Comparison of ENCODE assay signal across 11 cellular contexts in genomic region chr4:77154761-77155499, GRCh38. TPM values are rescaled to one million over a fixed set of nuclear protein-coding genes. Genes with fewer than 3 reads are reported as not detected.
A peak's percentile ranks its signal among the peaks of the same experiment; 100 is the strongest.
DNase-seq lines count a peak whose midpoint lies in the region; ATAC-seq and TF ChIP-seq lines count a peak whose summit lies in the region.
"Had no signal": no experiment of that assay in that cellular context is flagged by ENCODE, and none has a peak within 500 bp of the region (broad histone marks: within the 10 kb centered on the region; RNA-seq: fewer than 3 reads in every experiment).

No MANE protein-coding gene starts in this region.

- 43% methylated on average over 4 of the region's 4 CpGs for WGBS in hepatocyte (ENCODE audit: low lambda C conversion rate, missing lambda C conversion rate)

- TF ChIP-seq CTCF in PC-9 (conservative IDR thresholded peaks at IDR 0.05) (no peak), hepatocyte (IDR thresholded peaks at IDR 0.05; ENCODE audit: poor library complexity) (no peak)

- H2AFZ ChIP-seq in PC-9 (no peak overlapping the region), hepatocyte (peak overlapping the region; percentile 42)

- peaks cover 52% of the 10 kb centered on the region for H3K4me1 Mint-ChIP-seq in T-helper 2 cell treated with Interferon-gamma antibody and Interleukin-4, amounts not matched to agents 5 μg/mL and 100 μg/mL, for 36 hours (ENCODE audit: low read depth)
- peaks cover 33% of the 10 kb centered on the region for H3K4me1 Mint-ChIP-seq in stimulated activated naive CD8-positive, alpha-beta T cell treated with anti-CD3 and anti-CD28 coated beads, Interleukin-15, amount 100 ng/mL, for 72 hours

- ATAC-seq in stimulated activated naive CD8-positive, alpha-beta T cell treated with anti-CD3 and anti-CD28 coated beads, Interleukin-15, amount 100 ng/mL, for 72 hours = no peak
- no peak for ATAC-seq in GM18873 (IDR thresholded peaks at IDR 0.05; ENCODE audit: low FRiP score, unreplicated experiment)

- H3K9me3 ChIP-seq in PC-9 (ENCODE audit: insufficient read depth, low read depth) (no peaks in the 10 kb centered on the region), hepatocyte (ENCODE audit: low read depth) (no peaks in the 10 kb centered on the region)
- H3K9me3 ChIP-seq: suprapubic skin had no signal

- H3K9me3 Mint-ChIP-seq in T-helper 2 cell treated with Interferon-gamma antibody and Interleukin-4, amounts not matched to agents 5 μg/mL and 100 μg/mL, for 36 hours = no peaks in the 10 kb centered on the region
- no peaks in the 10 kb centered on the region for H3K9me3 Mint-ChIP-seq in stimulated activated naive CD8-positive, alpha-beta T cell treated with anti-CD3 and anti-CD28 coated beads, Interleukin-15, amount 100 ng/mL, for 72 hours

- intact Hi-C loops in PC-9 (cut with micrococcal nuclease; ENCODE audit: unreplicated experiment) = loop anchor here (5.0 kb wide), 1 partner anchor 203 kb away; no protein-coding TSS in a partner anchor

- H3K79me2 ChIP-seq in PC-9 (ENCODE audit: low read depth) (peaks cover 22% of the 10 kb centered on the region), hepatocyte (peaks cover 28% of the 10 kb centered on the region)

- no peaks in the 10 kb centered on the region for H3K27me3 ChIP-seq in PC-9 (ENCODE audit: insufficient read depth, low read depth)
- H3K27me3 ChIP-seq in hepatocyte = no peaks in the 10 kb centered on the region
- H3K27me3 ChIP-seq: suprapubic skin had no signal

- no peaks in the 10 kb centered on the region; the same call in 1 of the 2 replicates for H3K36me3 ChIP-seq in PC-9 (ENCODE audit: low read depth)
- H3K36me3 ChIP-seq in hepatocyte (replicated peaks; ENCODE audit: insufficient read depth, low read depth) = no peaks in the 10 kb centered on the region
- H3K36me3 ChIP-seq: suprapubic skin had no signal

- no peak for DNase-seq in T-helper 2 cell treated with Interferon-gamma antibody and Interleukin-4, amounts not matched to agents 5 μg/mL and 100 μg/mL, for 36 hours (ENCODE audit: low spot score)
- DNase-seq in T-helper 2 cell (no peak), PC-9 (no peak), hepatocyte (ENCODE audit: low spot score) (no peak), NCI-H2107 treated with DMSO at 0.1 percent for 48 hours (lab: John Stamatoyannopoulos, UW; ENCODE audit: unreplicated experiment) (no peak), SW480 (ENCODE audit: low spot score) (no peak)
- no peak for DNase-seq in stimulated activated naive CD8-positive, alpha-beta T cell treated with anti-CD3 and anti-CD28 coated beads, Interleukin-15, amount 100 ng/mL, for 72 hours
- DNase-seq: GF-D8, GOT3 had no signal

- H3K27ac ChIP-seq in PC-9 (peak overlapping the region; percentile 66), hepatocyte (peak overlapping the region; percentile 78)

- no peaks in the 10 kb centered on the region for H3K9me2 ChIP-seq in PC-9 (ENCODE audit: insufficient read depth)
- H3K9me2 ChIP-seq in hepatocyte (replicated peaks; ENCODE audit: insufficient read depth) = no peaks in the 10 kb centered on the region

- H3K4me3 ChIP-seq in PC-9 = no peak overlapping the region
- H3K4me3 ChIP-seq in hepatocyte = no peak overlapping the region

- peak overlapping the region; percentile 75 for H3K27ac Mint-ChIP-seq in T-helper 2 cell treated with Interferon-gamma antibody and Interleukin-4, amounts not matched to agents 5 μg/mL and 100 μg/mL, for 36 hours
- peak overlapping the region in 1 of 2 donors; percentile 61 for H3K27ac Mint-ChIP-seq in stimulated activated naive CD8-positive, alpha-beta T cell treated with anti-CD3 and anti-CD28 coated beads, Interleukin-15, amount 100 ng/mL, for 72 hours

- H3K4me2 ChIP-seq in PC-9 (peak overlapping the region; percentile 97), hepatocyte (peak overlapping the region; percentile 76)

- peaks cover 21% of the 10 kb centered on the region; the same call in 1 of the 2 replicates for H3F3A ChIP-seq in PC-9 (ENCODE audit: insufficient read depth, low read depth)

- peak overlapping the region; percentile 54 for H3K4me3 Mint-ChIP-seq in T-helper 2 cell treated with Interferon-gamma antibody and Interleukin-4, amounts not matched to agents 5 μg/mL and 100 μg/mL, for 36 hours
- peak overlapping the region; percentile 1 to 36 for H3K4me3 Mint-ChIP-seq in stimulated activated naive CD8-positive, alpha-beta T cell treated with anti-CD3 and anti-CD28 coated beads, Interleukin-15, amount 100 ng/mL, for 72 hours

- CTCF ChIA-PET in PC-9 (lab: Charles Lee) = interaction anchor here (1.0 kb wide), 1 partner anchor 59 kb away, joined by 3 read pairs; no protein-coding TSS in a partner anchor

- no peaks in the 10 kb centered on the region for H3K27me3 Mint-ChIP-seq in T-helper 2 cell treated with Interferon-gamma antibody and Interleukin-4, amounts not matched to agents 5 μg/mL and 100 μg/mL, for 36 hours (ENCODE audit: low read depth)
- H3K27me3 Mint-ChIP-seq in stimulated activated naive CD8-positive, alpha-beta T cell treated with anti-CD3 and anti-CD28 coated beads, Interleukin-15, amount 100 ng/mL, for 72 hours = no peaks in the 10 kb centered on the region

- POLR2A ChIA-PET in PC-9 (lab: Charles Lee; ENCODE audit: unreplicated experiment) = no interaction called here

- peaks cover 50% of the 10 kb centered on the region for H3K4me1 ChIP-seq in PC-9 (replicated peaks; ENCODE audit: insufficient read depth)
- peaks cover 34% of the 10 kb centered on the region for H3K4me1 ChIP-seq in hepatocyte (ENCODE audit: insufficient read depth)

- BruUV-seq in PC-9 (replicated peaks; lab: Mats Ljungman, UMichigan) = no TSS peak

- peaks cover 11% of the 10 kb centered on the region for H3K36me3 Mint-ChIP-seq in T-helper 2 cell treated with Interferon-gamma antibody and Interleukin-4, amounts not matched to agents 5 μg/mL and 100 μg/mL, for 36 hours (ENCODE audit: low read depth)

- H4K20me1 ChIP-seq in PC-9 (ENCODE audit: insufficient read depth) (no peaks in the 10 kb centered on the region), hepatocyte (ENCODE audit: insufficient read depth, poor library complexity, severe bottlenecking) (peaks cover 17% of the 10 kb centered on the region)

RNA-seq across cellular contexts. Expression of gene CCNG2, which starts 2.1 kb away (rescaled TPM):
- total RNA-seq in PC-9 (2021) (44.2 and 58.1 TPM in 2 replicates), hepatocyte (127 and 134 TPM in 2 replicates)
- polyA plus RNA-seq in hepatocyte = 69.8 and 73.8 TPM in 2 replicates
